In the genomic region with DNA sequence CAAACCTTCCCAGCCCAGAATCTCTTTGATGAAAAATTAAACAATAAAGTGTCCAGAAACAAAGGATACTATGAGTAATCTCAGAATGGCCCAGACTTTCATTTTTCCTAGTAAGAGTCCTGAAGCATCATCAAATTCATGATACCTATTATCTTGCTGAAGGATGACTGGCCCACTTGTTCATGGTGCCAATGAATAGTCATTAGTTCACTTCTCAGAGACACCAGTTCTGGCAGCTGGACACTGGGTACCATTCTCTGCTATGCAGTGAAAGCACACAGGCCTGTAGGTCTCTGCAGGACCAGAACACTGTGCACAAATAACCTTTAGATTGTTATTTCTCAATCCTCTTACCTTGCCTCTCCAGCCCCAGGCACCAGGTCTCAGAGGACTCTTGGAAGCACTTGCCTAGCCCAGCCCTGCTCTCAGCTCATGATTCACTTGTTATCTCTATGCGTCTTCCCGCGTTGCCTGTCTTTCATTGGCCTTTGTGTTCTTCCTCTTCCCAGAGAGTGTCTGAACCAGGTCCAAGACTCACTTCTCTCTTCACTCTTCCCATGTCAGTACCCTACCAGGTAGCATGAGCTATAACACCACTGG, we compare ENCODE assay signal across 1 cellular context.
TF ChIP-seq lines count a peak whose summit lies in the region.

No MANE protein-coding gene starts in this region.

TF ChIP-seq in WTC11, 78 proteins besides CTCF, POLR2A, EP300 and RAD21 (continued from another document):
- TF ChIP-seq AR (CRISPR knock-in tag; IDR thresholded peaks at IDR 0.05) (no peak), TEAD1 (CRISPR knock-in tag; IDR thresholded peaks at IDR 0.05) (no peak), JUN (CRISPR knock-in tag; IDR thresholded peaks at IDR 0.05) (no peak), ZNF219 (CRISPR knock-in tag; IDR thresholded peaks at IDR 0.05; ENCODE audit: borderline replicate concordance) (no peak), FOXP1 (CRISPR knock-in tag; IDR thresholded peaks at IDR 0.05; ENCODE audit: borderline replicate concordance) (no peak), CDX4 (CRISPR knock-in tag; IDR thresholded peaks at IDR 0.05; ENCODE audit: borderline replicate concordance) (no peak)
- TF ChIP-seq, protein P1, sequence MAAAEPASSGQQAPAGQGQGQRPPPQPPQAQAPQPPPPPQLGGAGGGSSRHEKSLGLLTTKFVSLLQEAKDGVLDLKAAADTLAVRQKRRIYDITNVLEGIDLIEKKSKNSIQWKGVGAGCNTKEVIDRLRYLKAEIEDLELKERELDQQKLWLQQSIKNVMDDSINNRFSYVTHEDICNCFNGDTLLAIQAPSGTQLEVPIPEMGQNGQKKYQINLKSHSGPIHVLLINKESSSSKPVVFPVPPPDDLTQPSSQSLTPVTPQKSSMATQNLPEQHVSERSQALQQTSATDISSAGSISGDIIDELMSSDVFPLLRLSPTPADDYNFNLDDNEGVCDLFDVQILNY (CRISPR knock-in tag; IDR thresholded peaks at IDR 0.05), result no peak
- TF ChIP-seq, protein P2, sequence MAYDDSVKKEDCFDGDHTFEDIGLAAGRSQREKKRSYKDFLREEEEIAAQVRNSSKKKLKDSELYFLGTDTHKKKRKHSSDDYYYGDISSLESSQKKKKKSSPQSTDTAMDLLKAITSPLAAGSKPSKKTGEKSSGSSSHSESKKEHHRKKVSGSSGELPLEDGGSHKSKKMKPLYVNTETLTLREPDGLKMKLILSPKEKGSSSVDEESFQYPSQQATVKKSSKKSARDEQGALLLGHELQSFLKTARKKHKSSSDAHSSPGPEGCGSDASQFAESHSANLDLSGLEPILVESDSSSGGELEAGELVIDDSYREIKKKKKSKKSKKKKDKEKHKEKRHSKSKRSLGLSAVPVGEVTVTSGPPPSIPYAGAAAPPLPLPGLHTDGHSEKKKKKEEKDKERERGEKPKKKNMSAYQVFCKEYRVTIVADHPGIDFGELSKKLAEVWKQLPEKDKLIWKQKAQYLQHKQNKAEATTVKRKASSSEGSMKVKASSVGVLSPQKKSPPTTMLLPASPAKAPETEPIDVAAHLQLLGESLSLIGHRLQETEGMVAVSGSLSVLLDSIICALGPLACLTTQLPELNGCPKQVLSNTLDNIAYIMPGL (CRISPR knock-in tag; IDR thresholded peaks at IDR 0.05), result no peak
- TF ChIP-seq, protein P3, sequence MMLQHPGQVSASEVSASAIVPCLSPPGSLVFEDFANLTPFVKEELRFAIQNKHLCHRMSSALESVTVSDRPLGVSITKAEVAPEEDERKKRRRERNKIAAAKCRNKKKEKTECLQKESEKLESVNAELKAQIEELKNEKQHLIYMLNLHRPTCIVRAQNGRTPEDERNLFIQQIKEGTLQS (CRISPR knock-in tag; conservative IDR thresholded peaks at IDR 0.05), result no peak
TF ChIP-seq in WTC11: peak in this region for 0.
